In genomic region chr1:232767381-232768074, GRCh38 we compare ENCODE assay signal across 9 cellular contexts. TPM values are rescaled to one million over a fixed set of nuclear protein-coding genes. Genes with fewer than 3 reads are reported as not detected.
DNase-seq lines count a peak whose midpoint lies in the region; ATAC-seq and TF ChIP-seq lines count a peak whose summit lies in the region.
"Had no signal": no experiment of that assay in that cellular context is flagged by ENCODE, and none has a peak within 500 bp of the region (broad histone marks: within the 10 kb centered on the region; RNA-seq: fewer than 3 reads in every experiment).

No MANE protein-coding gene starts in this region.

- H3K4me3 ChIP-seq in RWPE2 (ENCODE audit: severe bottlenecking) = no peak overlapping the region
- H3K4me3 ChIP-seq in tibial artery = no peak overlapping the region

- DNase-seq in DMS53 (lab: John Stamatoyannopoulos, UW) (peak; percentile 20), DMS53 treated with DMSO at 0.1 percent for 48 hours (lab: John Stamatoyannopoulos, UW; ENCODE audit: unreplicated experiment) (no peak), RWPE2 (ENCODE audit: low spot score) (no peak), Right ventricle myocardium superior (no peak), tibial artery (peak; percentile 63 to 72), KBM-7 (no peak)
- DNase-seq: 8988T had no signal

- H3K9me3 ChIP-seq in RWPE2 (ENCODE audit: severe bottlenecking) (no peaks in the 10 kb centered on the region), tibial artery (no peaks in the 10 kb centered on the region)

- H3K27me3 ChIP-seq in RWPE2 (ENCODE audit: insufficient read depth, poor library complexity, severe bottlenecking) = no peaks in the 10 kb centered on the region
- no peaks in the 10 kb centered on the region for H3K27me3 ChIP-seq in tibial artery

- peak overlapping the region; percentile 41 for H3K27ac ChIP-seq in RWPE2 (ENCODE audit: poor library complexity, severe bottlenecking)
- peak overlapping the region; percentile 66 to 68 for H3K27ac ChIP-seq in tibial artery

- peak; percentile 79 for ATAC-seq in RWPE2 (ENCODE audit: low read depth)
- ATAC-seq in Right ventricle myocardium superior (ENCODE audit: poor library complexity) = peak; percentile 92
- ATAC-seq in GM21360 (IDR thresholded peaks at IDR 0.05; ENCODE audit: unreplicated experiment) = no peak
- no peak for ATAC-seq in GM19023 (IDR thresholded peaks at IDR 0.05; ENCODE audit: unreplicated experiment)

- intact Hi-C loops in Right ventricle myocardium superior (cut with DNase I) = no loop called here
- intact Hi-C loops in tibial artery (cut with DNase I; ENCODE audit: low total_unique reads) = no loop called here

- H3K4me1 ChIP-seq in RWPE2 (ENCODE audit: insufficient read depth, poor library complexity, severe bottlenecking) (peaks cover 10% of the 10 kb centered on the region), tibial artery (peaks cover 0 to 20% (median 7%) of the 10 kb centered on the region in 4 donors)

- TF ChIP-seq CTCF in RWPE2 (IDR thresholded peaks at IDR 0.05; ENCODE audit: poor library complexity, severe bottlenecking) (no peak), tibial artery (IDR thresholded peaks at IDR 0.05) (no peak)

- no peaks in the 10 kb centered on the region for H3K36me3 ChIP-seq in RWPE2 (ENCODE audit: low read depth)
- no peaks in the 10 kb centered on the region for H3K36me3 ChIP-seq in tibial artery

- in situ Hi-C loops in KBM-7 (cut with MboI; ENCODE audit: low pct_unique_long_range_greater_than_20kb, low sequenced_read_pairs) = no loop called here

RNA-seq across cellular contexts. Expression of gene MAP10, which starts 37.7 kb away (rescaled TPM):
- 2.8 TPM for total RNA-seq in Right ventricle myocardium superior

Comparison
In these comparisons a context has a peak if more than half of its experiments do, and no peak if none do; other contexts are left out.
1. DNase-seq: peak in DMS53 (single experiment) and tibial artery (2 of 2); none in DMS53 treated with DMSO at 0.1 percent for 48 hours (single experiment), RWPE2 (single experiment), Right ventricle myocardium superior (single experiment) and KBM-7 (single experiment).
2. ATAC-seq: peak in RWPE2 (single experiment) and Right ventricle myocardium superior (single experiment); none in GM21360 (single experiment) and GM19023 (single experiment).